Comparison of ENCODE assay signal across 9 cellular contexts in genomic region chr1:6200188-6200809, GRCh38. TPM values are rescaled to one million over a fixed set of nuclear protein-coding genes. Genes with fewer than 3 reads are reported as not detected.
A peak's percentile ranks its signal among the peaks of the same experiment; 100 is the strongest.
DNase-seq lines count a peak whose midpoint lies in the region; ATAC-seq and TF ChIP-seq lines count a peak whose summit lies in the region.
"Had no signal": no experiment of that assay in that cellular context is flagged by ENCODE, and none has a peak within 500 bp of the region (broad histone marks: within the 10 kb centered on the region; RNA-seq: fewer than 3 reads in every experiment).

No MANE protein-coding gene starts in this region.

- H3K9me2 ChIP-seq in HCT116 (ENCODE audit: insufficient read depth), result no peaks in the 10 kb centered on the region
- H3K9me2 ChIP-seq in SU-DHL-6 (replicated peaks; ENCODE audit: insufficient read depth, low read length), result no peaks in the 10 kb centered on the region

- no peaks in the 10 kb centered on the region for H3K27me3 ChIP-seq in HCT116 (ENCODE audit: insufficient read depth, low read length)
- H3K27me3 ChIP-seq in SU-DHL-6 (ENCODE audit: low read length), result no peaks in the 10 kb centered on the region
- H3K27me3 ChIP-seq in skeletal muscle tissue (ENCODE audit: control insufficient read depth in 3 of 3, insufficient read depth in 3 of 3, low read length in 3 of 3), result peaks cover 0 to 8% (median 0%) of the 10 kb centered on the region in 3 donors

- no peak for ATAC-seq in HCT116
- ATAC-seq in HG03354 (IDR thresholded peaks at IDR 0.05; ENCODE audit: poor library complexity, severe bottlenecking, unreplicated experiment), result no peak
- no peak for ATAC-seq in HG03108 (IDR thresholded peaks at IDR 0.05; ENCODE audit: unreplicated experiment)
- no peak for ATAC-seq in esophagus mucosa

- TF ChIP-seq RAD21 in HCT116 (IDR thresholded peaks at IDR 0.05; ENCODE audit: low read depth), result no peak

- H3F3A ChIP-seq in SU-DHL-6 (ENCODE audit: insufficient read depth), result no peaks in the 10 kb centered on the region

- H3K4me2 ChIP-seq in HCT116 (ENCODE audit: low read length) (peak overlapping the region; percentile 93), SU-DHL-6 (ENCODE audit: low read depth, low read length, poor library complexity, severe bottlenecking) (peak overlapping the region; percentile 71)

- RAD21 ChIA-PET in HCT116 (lab: Charles Lee; ENCODE audit: low non-redundant PET in 1 of 2, low total read pairs in 2 of 2, uncharacterized antibody in 2 of 2, unreplicated experiment in 2 of 2), result no interaction called here

- H4K20me1 ChIP-seq in HCT116 (ENCODE audit: insufficient read depth), result no peaks in the 10 kb centered on the region; the same call in 1 of the 2 replicates
- no peaks in the 10 kb centered on the region for H4K20me1 ChIP-seq in SU-DHL-6 (ENCODE audit: low read depth, low read length)

- H2AFZ ChIP-seq in HCT116 (ENCODE audit: low read depth, low read length, poor library complexity, severe bottlenecking) (peak overlapping the region; percentile 66), SU-DHL-6 (ENCODE audit: low read depth, low read length, severe bottlenecking) (peak overlapping the region; percentile 81)

- intact Hi-C loops in HCT116 (cut with micrococcal nuclease), result no loop called here

- no peaks in the 10 kb centered on the region for H3K9me3 ChIP-seq in HCT116 (ENCODE audit: control insufficient read depth in 1 of 2, insufficient read depth in 1 of 2, low read depth in 1 of 2, low read length in 2 of 2)
- H3K9me3 ChIP-seq in SU-DHL-6 (ENCODE audit: insufficient read depth, low read length), result no peaks in the 10 kb centered on the region
- no peaks in the 10 kb centered on the region for H3K9me3 ChIP-seq in skeletal muscle tissue (ENCODE audit: control insufficient read depth in 3 of 3, low read length in 3 of 3)

- H3K4me1 ChIP-seq in HCT116 (ENCODE audit: control insufficient read depth in 1 of 2, insufficient read depth in 2 of 2, low read length in 2 of 2), result peaks cover 24 to 47% of the 10 kb centered on the region in 2 experiments
- H3K4me1 ChIP-seq in skeletal muscle tissue (ENCODE audit: control insufficient read depth in 3 of 3, insufficient read depth in 3 of 3, low read length in 3 of 3), result peaks cover 24 to 30% (median 25%) of the 10 kb centered on the region in 3 donors

- peaks cover 42% of the 10 kb centered on the region for H3K79me2 ChIP-seq in HCT116 (ENCODE audit: insufficient read depth, low read length)
- H3K79me2 ChIP-seq in SU-DHL-6 (ENCODE audit: insufficient read depth, low read length), result peaks cover 28% of the 10 kb centered on the region

- DNase-seq in HCT116 (ENCODE audit: low read depth, low spot score) (no peak), fibroblast of the aortic adventitia (ENCODE audit: low read depth) (no peak), AML-193 (lab: John Stamatoyannopoulos, UW) (no peak)

- H3K27ac ChIP-seq in HCT116 (ENCODE audit: low read depth, low read length), result peak overlapping the region; percentile 94
- peak overlapping the region; percentile 60 for H3K27ac ChIP-seq in SU-DHL-6 (ENCODE audit: low read depth, low read length)
- peak overlapping the region; percentile 83 for H3K27ac ChIP-seq in skeletal muscle tissue (ENCODE audit: low read depth, low read length)

- CTCF ChIA-PET in HCT116 (lab: Charles Lee), result interaction anchor here (0.8 kb wide), 1 partner anchor 15 kb away, joined by 5 read pairs; no protein-coding TSS in a partner anchor

- TF ChIP-seq POLR2A in HCT116 (IDR thresholded peaks at IDR 0.05; ENCODE audit: borderline replicate concordance, extremely low read depth, insufficient read depth, insufficient read length), result no peak

- H3K36me3 ChIP-seq in HCT116 (ENCODE audit: control insufficient read depth in 1 of 2, insufficient read depth in 2 of 2, low read length in 2 of 2), result peaks cover 10 to 31% of the 10 kb centered on the region in 2 experiments
- H3K36me3 ChIP-seq in SU-DHL-6 (ENCODE audit: low read length), result no peaks in the 10 kb centered on the region
- H3K36me3 ChIP-seq in skeletal muscle tissue (ENCODE audit: control insufficient read depth in 3 of 3, insufficient read depth in 3 of 3, low read length in 3 of 3), result peaks cover 8 to 15% (median 15%) of the 10 kb centered on the region in 3 donors

- POLR2A ChIA-PET in HCT116 (lab: Charles Lee), result interaction anchor here (1.3 kb wide), 1 partner anchor 20 kb away, joined by 3 read pairs; no protein-coding TSS in a partner anchor

- TF ChIP-seq CTCF in HCT116 (IDR thresholded peaks at IDR 0.05 in 2 of 3, conservative IDR thresholded peaks at IDR 0.05 in 1 of 3; ENCODE audit: borderline replicate concordance in 1 of 3, insufficient read depth in 1 of 3, low read depth in 2 of 3, low read length in 2 of 3) (no peak), SU-DHL-6 (IDR thresholded peaks at IDR 0.05; ENCODE audit: insufficient read depth, low read length, poor library complexity, severe bottlenecking) (no peak), fibroblast of the aortic adventitia (IDR thresholded peaks at IDR 0.05; ENCODE audit: insufficient read depth, low read length) (no peak)

- H3K4me3 ChIP-seq in HCT116 (replicated peaks in 1 of 2; ENCODE audit: low read depth in 1 of 2, low read length in 2 of 2) (peak overlapping the region; percentile 82 to 96), SU-DHL-6 (ENCODE audit: insufficient read depth, low read length, poor library complexity, severe bottlenecking) (peak overlapping the region; percentile 83), fibroblast of the aortic adventitia (ENCODE audit: low read depth, low read length) (peak overlapping the region; percentile 62), skeletal muscle tissue (ENCODE audit: low read length in 3 of 3) (peak overlapping the region; percentile 81 to 95 (median 83))

- no TSS peak for BruUV-seq in HCT116 (replicated peaks; lab: Mats Ljungman, UMichigan)

- peak overlapping the region; percentile 98 for H3K9ac ChIP-seq in HCT116 (ENCODE audit: low read length)
- peak overlapping the region; percentile 96 for H3K9ac ChIP-seq in SU-DHL-6 (ENCODE audit: low read length)
- H3K9ac ChIP-seq in skeletal muscle tissue (ENCODE audit: low read depth in 1 of 3, low read length in 3 of 3), result peak overlapping the region; percentile 79 to 97 (median 87)

TF ChIP-seq in HCT116, 20 proteins besides CTCF, POLR2A, EP300 and RAD21:
- TF ChIP-seq YY1 (IDR thresholded peaks at IDR 0.05; ENCODE audit: extremely low read depth, insufficient replicate concordance, low read depth, low read length) (no peak), CEBPB (IDR thresholded peaks at IDR 0.05; ENCODE audit: low read depth) (no peak), ZFX (IDR thresholded peaks at IDR 0.05) (no peak), ATF3 (IDR thresholded peaks at IDR 0.05) (no peak)

RNA-seq across cellular contexts. Expression of gene RPL22, which starts 0.9 kb away (rescaled TPM):
- total RNA-seq in HCT116 (2021; ENCODE audit: unreplicated experiment) (456 TPM), fibroblast of the aortic adventitia (ENCODE audit: low replicate concordance) (169 and 279 TPM in 2 replicates), skeletal muscle tissue (305 TPM), esophagus mucosa (439 TPM)
- 563 and 639 TPM in 2 replicates for polyA plus RNA-seq in HCT116 (2012)

RNA-seq across cellular contexts. Expression of gene RNF207, which starts 5.6 kb away (rescaled TPM):
- 61.2 TPM for total RNA-seq in HCT116 (2021; ENCODE audit: unreplicated experiment)
- polyA plus RNA-seq in HCT116 (2012), result 28.4 and 32.1 TPM in 2 replicates
- total RNA-seq in fibroblast of the aortic adventitia (ENCODE audit: low replicate concordance), result 7.8 and 42.6 TPM in 2 replicates
- total RNA-seq in skeletal muscle tissue, result 14.1 TPM
- total RNA-seq in esophagus mucosa, result 10.8 TPM

RNA-seq across cellular contexts. Expression of gene CHD5, which starts 20.2 kb away (rescaled TPM):
- total RNA-seq in HCT116 (2021; ENCODE audit: unreplicated experiment) (6.1 TPM), fibroblast of the aortic adventitia (ENCODE audit: low replicate concordance) (0.08 and 0.09 TPM in 2 replicates), skeletal muscle tissue (not detected), esophagus mucosa (0.04 TPM)
- 5.0 and 6.3 TPM in 2 replicates for polyA plus RNA-seq in HCT116 (2012)
- total RNA-seq: RPMI7951 had no signal

RNA-seq across cellular contexts. Expression of gene ICMT, which starts 35.5 kb away (rescaled TPM):
- total RNA-seq in HCT116 (2021; ENCODE audit: unreplicated experiment), result 70.9 TPM
- polyA plus RNA-seq in HCT116 (2012), result 33.0 and 41.7 TPM in 2 replicates
- 53.5 and 99.1 TPM in 2 replicates for total RNA-seq in fibroblast of the aortic adventitia (ENCODE audit: low replicate concordance)
- 31.8 TPM for total RNA-seq in skeletal muscle tissue
- 40.3 TPM for total RNA-seq in esophagus mucosa

RNA-seq across cellular contexts. Expression of gene HES3, which starts 43.7 kb away (rescaled TPM):
- total RNA-seq in HCT116 (2021; ENCODE audit: unreplicated experiment) (not detected), fibroblast of the aortic adventitia (ENCODE audit: low replicate concordance) (not detected in 2 replicates), skeletal muscle tissue (not detected), esophagus mucosa (not detected)
- not detected in 2 replicates for polyA plus RNA-seq in HCT116 (2012)
- total RNA-seq: RPMI7951 had no signal
